In the genomic region with DNA sequence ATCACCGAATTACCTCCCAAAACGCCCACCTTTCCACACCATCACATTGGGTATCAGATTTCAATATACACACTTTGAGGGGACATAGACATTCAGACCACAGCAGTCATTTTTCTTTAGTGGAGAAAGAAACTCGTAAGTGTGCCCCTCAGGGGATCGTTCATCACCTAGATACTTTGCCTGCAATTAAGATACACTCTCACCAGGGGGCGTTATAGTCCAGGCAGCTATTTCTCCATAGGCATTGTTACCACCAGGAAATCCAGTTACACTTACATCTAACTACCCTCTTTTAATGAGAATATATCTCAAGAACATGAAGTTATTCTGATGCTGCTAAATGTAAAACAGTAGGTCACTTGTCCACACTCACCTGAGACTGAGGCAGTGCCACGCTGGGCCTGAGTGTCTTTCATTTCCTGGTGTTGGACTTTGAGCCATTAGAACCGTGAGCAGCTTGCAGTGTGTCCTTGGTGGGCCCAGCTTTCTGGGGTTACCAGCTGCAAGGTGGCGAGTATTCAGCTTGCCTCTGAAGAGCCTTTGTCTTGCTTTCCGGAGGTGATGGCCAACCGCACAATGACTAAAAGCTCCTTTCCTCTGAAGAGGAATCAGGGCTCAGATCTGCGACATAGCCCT, we compare ENCODE assay signal across 28 cellular contexts. TPM values are rescaled to one million over a fixed set of nuclear protein-coding genes. Genes with fewer than 3 reads are reported as not detected.
DNase-seq lines count a peak whose midpoint lies in the region; ATAC-seq and TF ChIP-seq lines count a peak whose summit lies in the region.
"Had no signal": no experiment of that assay in that cellular context is flagged by ENCODE, and none has a peak within 500 bp of the region (broad histone marks: within the 10 kb centered on the region; RNA-seq: fewer than 3 reads in every experiment).

No MANE protein-coding gene starts in this region.

- no peaks in the 10 kb centered on the region for H3K79me2 ChIP-seq in neural progenitor cell (ENCODE audit: low read depth)

- H3K27ac Mint-ChIP-seq in endodermal cell (no peak overlapping the region), neural progenitor cell (no peak overlapping the region)
- H3K27ac Mint-ChIP-seq: activated naive CD8-positive, alpha-beta T cell; activated T-helper 17 cell treated with anti-CD3 and anti-CD28 coated beads, Interleukin-2, amount 50 U/mL, for 72 hours; CD4-positive, alpha-beta memory T cell; stimulated activated naive CD8-positive, alpha-beta T cell treated with anti-CD3 and anti-CD28 coated beads, Interleukin-15, Interleukin-2, amounts not matched to agents 100 ng/mL and 50 ng/mL, for 24 hours had no signal

- ATAC-seq in GM21423 (IDR thresholded peaks at IDR 0.05; ENCODE audit: unreplicated experiment) (no peak), HG03025 (IDR thresholded peaks at IDR 0.05; ENCODE audit: low FRiP score, unreplicated experiment) (no peak)
- ATAC-seq: activated T-helper 17 cell treated with anti-CD3 and anti-CD28 coated beads, Interleukin-2, amount 50 U/mL, for 72 hours had no signal

- TF ChIP-seq CTCF in GM12872 (IDR thresholded peaks at IDR 0.05; ENCODE audit: insufficient read depth, low read depth, low read length) (peak; percentile 33; the same call in 1 of the 3 replicates), endodermal cell (conservative IDR thresholded peaks at IDR 0.05) (peak; percentile 79), neural progenitor cell (IDR thresholded peaks at IDR 0.05) (peak; percentile 23)

- no peaks in the 10 kb centered on the region for H3F3A ChIP-seq in neural progenitor cell (ENCODE audit: low read depth)

- H3K4me3 Mint-ChIP-seq in endodermal cell (no peak overlapping the region), neural progenitor cell (no peak overlapping the region)
- H3K4me3 Mint-ChIP-seq: activated naive CD8-positive, alpha-beta T cell; activated T-helper 17 cell treated with anti-CD3 and anti-CD28 coated beads, Interleukin-2, amount 50 U/mL, for 72 hours; CD4-positive, alpha-beta memory T cell; stimulated activated naive CD8-positive, alpha-beta T cell treated with anti-CD3 and anti-CD28 coated beads, Interleukin-15, Interleukin-2, amounts not matched to agents 100 ng/mL and 50 ng/mL, for 24 hours had no signal

- peaks cover 23% of the 10 kb centered on the region for H3K9me3 ChIP-seq in endodermal cell (ENCODE audit: control insufficient read depth, low read length)
- no peaks in the 10 kb centered on the region for H3K9me3 ChIP-seq in neural progenitor cell (ENCODE audit: low read depth)
- H3K9me3 ChIP-seq: MG63 had no signal

- H3K27ac ChIP-seq in endodermal cell (ENCODE audit: low read depth, low read length): no peak overlapping the region
- no peak overlapping the region for H3K27ac ChIP-seq in neural progenitor cell
- H3K27ac ChIP-seq: HL-60, sigmoid colon had no signal

- H3K4me1 Mint-ChIP-seq in endodermal cell (no peaks in the 10 kb centered on the region), neural progenitor cell (peaks cover 2% of the 10 kb centered on the region)
- H3K4me1 Mint-ChIP-seq: activated T-helper 17 cell treated with anti-CD3 and anti-CD28 coated beads, Interleukin-2, amount 50 U/mL, for 72 hours; CD4-positive, alpha-beta memory T cell had no signal

- no peaks in the 10 kb centered on the region for H4K20me1 ChIP-seq in neural progenitor cell (ENCODE audit: low read depth)

- H3K27me3 ChIP-seq in endodermal cell (ENCODE audit: control insufficient read depth, insufficient read depth, low read length, poor library complexity, severe bottlenecking): no peaks in the 10 kb centered on the region
- no peaks in the 10 kb centered on the region for H3K27me3 ChIP-seq in neural progenitor cell
- H3K27me3 ChIP-seq: MG63, sigmoid colon had no signal

- H3K9me3 Mint-ChIP-seq in endodermal cell (peaks cover 27% of the 10 kb centered on the region), neural progenitor cell (peaks cover 32% of the 10 kb centered on the region)
- H3K9me3 Mint-ChIP-seq: activated T-helper 17 cell treated with anti-CD3 and anti-CD28 coated beads, Interleukin-2, amount 50 U/mL, for 72 hours had no signal

- H3K4me1 ChIP-seq in endodermal cell (ENCODE audit: control insufficient read depth, insufficient read depth, low read length) (no peaks in the 10 kb centered on the region), neural progenitor cell (no peaks in the 10 kb centered on the region)
- H3K4me1 ChIP-seq: sigmoid colon had no signal

- no peak overlapping the region for H3K4me3 ChIP-seq in endodermal cell (ENCODE audit: low read length)
- H3K4me3 ChIP-seq in neural progenitor cell: no peak overlapping the region
- H3K4me3 ChIP-seq: MG63, sigmoid colon had no signal

- no peak overlapping the region for H3K4me2 ChIP-seq in neural progenitor cell

- H3K36me3 ChIP-seq in endodermal cell (ENCODE audit: control insufficient read depth, insufficient read depth, low read length): no peaks in the 10 kb centered on the region
- no peaks in the 10 kb centered on the region for H3K36me3 ChIP-seq in neural progenitor cell
- H3K36me3 ChIP-seq: MG63, sigmoid colon had no signal

- H3K36me3 Mint-ChIP-seq in endodermal cell (ENCODE audit: low read depth): peaks cover 5% of the 10 kb centered on the region
- H3K36me3 Mint-ChIP-seq in neural progenitor cell: peaks cover 2% of the 10 kb centered on the region
- H3K36me3 Mint-ChIP-seq: activated naive CD8-positive, alpha-beta T cell; CD4-positive, alpha-beta memory T cell had no signal

- no peak overlapping the region for H3K9ac ChIP-seq in endodermal cell (ENCODE audit: extremely low read depth, low read length, poor library complexity, severe bottlenecking)
- H3K9ac ChIP-seq in neural progenitor cell: no peak overlapping the region

- no peak overlapping the region for H2AFZ ChIP-seq in neural progenitor cell (replicated peaks)

- 91 to 93% methylated on average over 8 to 11 of the region's 11 CpGs for WGBS in endodermal cell (ENCODE audit: insufficient coverage in 1 of 2, insufficient read length in 1 of 2), 2 experiments

- peaks cover 5% of the 10 kb centered on the region for H3K27me3 Mint-ChIP-seq in endodermal cell (ENCODE audit: insufficient read depth)
- peaks cover 11% of the 10 kb centered on the region for H3K27me3 Mint-ChIP-seq in neural progenitor cell (ENCODE audit: insufficient read depth, low read depth)

- DNase-seq in NAMALWA (ENCODE audit: low spot score): peak; percentile 10
- DNase-seq in endodermal cell: peak; percentile 38
- DNase-seq in neural progenitor cell (ENCODE audit: low spot score): no peak
- no peak for DNase-seq in NCI-H524 (lab: John Stamatoyannopoulos, UW)
- DNase-seq: activated CD4-positive, alpha-beta T cell treated with anti-CD3 and anti-CD28 coated beads, Interleukin-2, amount 50 U/mL, for 1 hour; activated CD8-positive, alpha-beta memory T cell treated with anti-CD3 and anti-CD28 coated beads, Interleukin-2, amount 50 U/mL, for 48 hours; aorta; CD4-positive, alpha-beta memory T cell; IMR-90; kidney glomerular epithelial cell; MG63; NCI-H1436 treated with DMSO at 0.1 percent for 48 hours; NCI-H524 treated with DMSO at 0.1 percent for 48 hours; sigmoid colon; stimulated activated CD4-positive, alpha-beta T cell treated with anti-CD3 and anti-CD28 coated beads, Interleukin-15, amount 100 ng/mL, for 24 hours had no signal

RNA-seq across cellular contexts. Expression of a gene that starts 35.1 kb away (rescaled TPM):
- total RNA-seq in endodermal cell (1 to 10 TPM; 2.0 to 4.0 TPM), neural progenitor cell (ENCODE audit: low replicate concordance) (0.28 TPM in 1 of 2 replicates, not detected in the other)
- polyA plus RNA-seq in endodermal cell (2013, experiment 1 of 2): 3.1 TPM
- polyA plus RNA-seq in endodermal cell (2013, experiment 2 of 2): 0.83 TPM
- total RNA-seq: activated T-helper 17 cell treated with anti-CD3 and anti-CD28 coated beads, Interleukin-2, amount 50 U/mL, for 72 hours; aorta; cardiac septum; CD4-positive, alpha-beta memory T cell; fibroblast of lung; glomerular endothelial cell; H4; IMR-90; lung microvascular endothelial cell; posterior vena cava; sigmoid colon had no signal
- polyA plus RNA-seq: aorta; CD4-positive, alpha-beta memory T cell; fibroblast of lung; IMR-90 had no signal

Comparison
In these comparisons a context has a peak if more than half of its experiments do, and no peak if none do; other contexts are left out.
1. CTCF ChIP-seq: peak in every context shown above with its lines; median percentile 79 in endodermal cell; 33 in GM12872; 23 in neural progenitor cell.
2. DNase-seq: peak in NAMALWA (single experiment) and endodermal cell (single experiment); none in neural progenitor cell (single experiment) and NCI-H524 (0 of 2).